1 cellular context compared by ENCODE assay signal in genomic region chr17:42866631-42867575, GRCh38.
A peak's percentile ranks its signal among the peaks of the same experiment; 100 is the strongest.
TF ChIP-seq lines count a peak whose summit lies in the region.

No MANE protein-coding gene starts in this region.

TF ChIP-seq in HepG2, 621 proteins besides CTCF, POLR2A, EP300 and RAD21 (continued from another document and continues in another):
- TF ChIP-seq MNT (IDR thresholded peaks at IDR 0.05) (no peak), ZNF274 (CRISPR knock-in tag; IDR thresholded peaks at IDR 0.05) (peak; percentile 44; the same call in 1 of the 2 replicates), CENPX (CRISPR knock-in tag; IDR thresholded peaks at IDR 0.05) (no peak), TRIM24 (CRISPR knock-in tag; IDR thresholded peaks at IDR 0.05) (no peak), PRMT3 (CRISPR knock-in tag; IDR thresholded peaks at IDR 0.05; ENCODE audit: borderline replicate concordance, low read depth) (no peak), RAD51 (IDR thresholded peaks at IDR 0.05; ENCODE audit: borderline replicate concordance) (no peak), ASH2L (IDR thresholded peaks at IDR 0.05; ENCODE audit: insufficient read length, low read depth, low read length) (no peak), MTF1 (CRISPR knock-in tag; IDR thresholded peaks at IDR 0.05) (no peak), SNAI1 (CRISPR knock-in tag; IDR thresholded peaks at IDR 0.05; ENCODE audit: borderline replicate concordance) (no peak), ZNF546 (CRISPR knock-in tag; conservative IDR thresholded peaks at IDR 0.05) (no peak), ZBTB37 (CRISPR knock-in tag; IDR thresholded peaks at IDR 0.05) (peak; percentile 70; the same call in 1 of the 2 replicates), SMAD3 (CRISPR knock-in tag; IDR thresholded peaks at IDR 0.05) (peak; percentile 12; the same call in 1 of the 2 replicates), KLF16 (CRISPR knock-in tag; IDR thresholded peaks at IDR 0.05) (peak in 1 of 2 experiments; percentile 77; a peak in 1 of 4 replicates), AGO2 (optimal IDR thresholded peaks at IDR 0.05; ENCODE audit: low read depth, low read length) (no peak), ZNF800 (CRISPR knock-in tag; IDR thresholded peaks at IDR 0.05) (no peak), GABPB1 (CRISPR knock-in tag; IDR thresholded peaks at IDR 0.05) (no peak; the same call in 1 of the 2 replicates), CENPT (CRISPR knock-in tag; IDR thresholded peaks at IDR 0.05; ENCODE audit: low read depth) (no peak), ZNF292 (CRISPR knock-in tag; IDR thresholded peaks at IDR 0.05; ENCODE audit: borderline replicate concordance, low read depth) (no peak), RFX5 (IDR thresholded peaks at IDR 0.05; ENCODE audit: low read depth, low read length) (no peak), HIC2 (CRISPR knock-in tag; IDR thresholded peaks at IDR 0.05; ENCODE audit: low read depth) (no peak), ZNF335 (CRISPR knock-in tag; IDR thresholded peaks at IDR 0.05) (no peak), MXD4 (CRISPR knock-in tag; IDR thresholded peaks at IDR 0.05) (no peak), SMARCE1 (IDR thresholded peaks at IDR 0.05; ENCODE audit: borderline replicate concordance) (no peak), ZNF510 (CRISPR knock-in tag; IDR thresholded peaks at IDR 0.05; ENCODE audit: low read depth) (0 out of 2 replicates have a peak, but pooled peaks have one; percentile 49), FOXK2 (IDR thresholded peaks at IDR 0.05) (no peak), ZNF235 (CRISPR knock-in tag; IDR thresholded peaks at IDR 0.05; ENCODE audit: borderline replicate concordance) (no peak), ZNF775 (CRISPR knock-in tag; IDR thresholded peaks at IDR 0.05; ENCODE audit: borderline replicate concordance) (no peak), MAX (IDR thresholded peaks at IDR 0.05) (peak; percentile 50), ZNF547 (CRISPR knock-in tag; IDR thresholded peaks at IDR 0.05) (no peak), REXO4 (CRISPR knock-in tag; IDR thresholded peaks at IDR 0.05; ENCODE audit: borderline replicate concordance) (no peak), IRF1 (CRISPR knock-in tag; IDR thresholded peaks at IDR 0.05; ENCODE audit: low read depth) (no peak), ZNF83 (CRISPR knock-in tag; IDR thresholded peaks at IDR 0.05; ENCODE audit: borderline replicate concordance) (no peak), RBAK (CRISPR knock-in tag; IDR thresholded peaks at IDR 0.05) (no peak), ZNF276 (CRISPR knock-in tag; IDR thresholded peaks at IDR 0.05; ENCODE audit: low read depth) (no peak), ZNF343 (CRISPR knock-in tag; IDR thresholded peaks at IDR 0.05) (no peak), ZNF33B (CRISPR knock-in tag; IDR thresholded peaks at IDR 0.05) (no peak), IKZF1 (IDR thresholded peaks at IDR 0.05) (no peak), ZNF414 (CRISPR knock-in tag; IDR thresholded peaks at IDR 0.05) (no peak), ZNF772 (CRISPR knock-in tag; IDR thresholded peaks at IDR 0.05) (no peak), MED13 (CRISPR knock-in tag; IDR thresholded peaks at IDR 0.05) (no peak; the same call in 1 of the 2 replicates), HNF4A (CRISPR knock-in tag; IDR thresholded peaks at IDR 0.05) (peak; percentile 93), ISX (CRISPR knock-in tag; conservative IDR thresholded peaks at IDR 0.05) (no peak), ATF6 (CRISPR knock-in tag; conservative IDR thresholded peaks at IDR 0.05) (no peak), PCBP2 (optimal IDR thresholded peaks at IDR 0.05; ENCODE audit: low read depth, low read length, poor library complexity, severe bottlenecking) (no peak), ZFP62 (CRISPR knock-in tag; IDR thresholded peaks at IDR 0.05) (no peak), PAWR (CRISPR knock-in tag; IDR thresholded peaks at IDR 0.05; ENCODE audit: borderline replicate concordance) (0 out of 2 replicates have a peak, but pooled peaks have one; percentile 66), SP4 (CRISPR knock-in tag; IDR thresholded peaks at IDR 0.05) (0 out of 2 replicates have a peak, but pooled peaks have one; percentile 6), HCFC1 (IDR thresholded peaks at IDR 0.05; ENCODE audit: low read depth, low read length) (no peak), ZBTB4 (CRISPR knock-in tag; IDR thresholded peaks at IDR 0.05; ENCODE audit: borderline replicate concordance) (no peak), PAX8 (CRISPR knock-in tag; IDR thresholded peaks at IDR 0.05; ENCODE audit: borderline replicate concordance) (no peak), RELA (CRISPR knock-in tag; IDR thresholded peaks at IDR 0.05) (no peak), PBX3 (CRISPR knock-in tag; IDR thresholded peaks at IDR 0.05; ENCODE audit: borderline replicate concordance) (no peak), SAP130 (CRISPR knock-in tag; IDR thresholded peaks at IDR 0.05; ENCODE audit: low read depth) (peak; percentile 66), RCOR2 (CRISPR knock-in tag; IDR thresholded peaks at IDR 0.05) (peak; percentile 74; the same call in 1 of the 2 replicates), CHD2 (IDR thresholded peaks at IDR 0.05; ENCODE audit: low read depth, low read length) (no peak)
